ENCODE assay signal across 8 cellular contexts in the genomic region with DNA sequence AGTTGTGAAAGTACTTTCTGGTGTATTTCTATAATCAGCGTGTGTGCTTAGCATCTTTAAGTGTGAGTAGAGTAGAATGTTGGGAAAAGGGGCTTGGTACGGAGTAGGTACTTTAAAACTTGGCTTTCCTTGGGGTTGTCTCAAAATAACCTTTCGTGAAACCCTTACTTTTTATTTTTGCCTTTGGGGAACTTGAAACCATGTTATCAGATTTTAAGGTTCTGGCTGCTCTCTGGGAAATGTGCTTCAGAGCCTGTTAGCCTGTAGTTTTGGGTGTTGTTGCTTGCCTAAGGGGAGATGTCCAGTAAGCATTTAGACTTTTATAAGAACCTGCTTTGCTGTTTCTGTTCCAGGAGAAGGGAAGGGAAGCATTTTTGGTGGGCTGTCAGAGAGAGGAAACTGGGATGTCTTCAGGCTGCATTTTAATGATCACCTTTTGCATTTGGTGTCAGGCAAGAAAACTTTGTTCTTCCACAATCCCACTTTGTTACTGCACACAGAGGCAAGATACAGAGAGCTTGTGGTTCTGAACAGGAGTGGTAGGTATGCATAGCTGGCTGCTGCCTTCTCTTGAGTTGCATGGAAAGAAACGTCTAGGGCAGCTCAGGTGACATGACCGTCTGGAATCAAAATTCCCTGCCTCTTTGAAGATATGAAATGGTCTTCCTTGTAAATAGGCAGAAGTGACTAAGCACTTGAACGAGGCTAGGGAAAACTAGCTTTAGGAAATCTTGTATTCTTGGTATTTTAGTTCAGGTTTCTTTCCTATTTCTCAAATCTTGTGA. TPM values are rescaled to one million over a fixed set of nuclear protein-coding genes. Genes with fewer than 3 reads are reported as not detected.
A peak's percentile ranks its signal among the peaks of the same experiment; 100 is the strongest.
DNase-seq lines count a peak whose midpoint lies in the region; ATAC-seq and TF ChIP-seq lines count a peak whose summit lies in the region.

No MANE protein-coding gene starts in this region.

- no peak for TF ChIP-seq CTCF in mucosa of descending colon (IDR thresholded peaks at IDR 0.05)

- H3K9me3 ChIP-seq in ES-I3 (ENCODE audit: control insufficient read depth, insufficient read depth, low read length) (no peaks in the 10 kb centered on the region), neuron (ENCODE audit: low read length) (no peaks in the 10 kb centered on the region), mucosa of descending colon (no peaks in the 10 kb centered on the region)

- intact Hi-C loops in mucosa of descending colon (cut with DNase I, micrococcal nuclease) = no loop called here

- H2AFZ ChIP-seq in neuron (ENCODE audit: low read depth, low read length) = no peak overlapping the region

- DNase-seq in NAMALWA (ENCODE audit: low spot score) (peak; percentile 14), dermis blood vessel endothelial cell (peak; percentile 18), AG08395 (ENCODE audit: low spot score) (no peak), NCI-H748 (lab: John Stamatoyannopoulos, UW; ENCODE audit: unreplicated experiment) (no peak), mucosa of descending colon (no peak)

- H3K4me1 ChIP-seq in ES-I3 (ENCODE audit: insufficient read depth, low read length) (peaks cover 34% of the 10 kb centered on the region), neuron (ENCODE audit: insufficient read depth, low read length) (peaks cover 9% of the 10 kb centered on the region), mucosa of descending colon (ENCODE audit: low read depth) (peaks cover 15% of the 10 kb centered on the region)

- peak overlapping the region; percentile 69 for H3K9ac ChIP-seq in ES-I3 (ENCODE audit: low read depth, low read length)

- no peaks in the 10 kb centered on the region for H3K36me3 ChIP-seq in ES-I3 (ENCODE audit: insufficient read depth, low read length)
- no peaks in the 10 kb centered on the region for H3K36me3 ChIP-seq in neuron (ENCODE audit: insufficient read depth, low read length)
- no peaks in the 10 kb centered on the region for H3K36me3 ChIP-seq in mucosa of descending colon (ENCODE audit: low read depth)

- no peak for ATAC-seq in GM19351 (IDR thresholded peaks at IDR 0.05; ENCODE audit: unreplicated experiment)
- no peak for ATAC-seq in mucosa of descending colon

- no peaks in the 10 kb centered on the region for H3K27me3 ChIP-seq in neuron (ENCODE audit: insufficient read depth, low read length)

- peak overlapping the region; percentile 92 for H3K4me3 ChIP-seq in neuron (ENCODE audit: low read length)
- H3K4me3 ChIP-seq in mucosa of descending colon = no peak overlapping the region

RNA-seq across cellular contexts. Expression of gene RABEP1, which starts 1.6 kb away (rescaled TPM):
- total RNA-seq in dermis blood vessel endothelial cell = 53.9 and 72.3 TPM in 2 replicates
- total RNA-seq in mucosa of descending colon = 10 to 100 TPM; 24.9 to 53.4 (median 30.7) TPM

RNA-seq across cellular contexts. Expression of gene SCIMP, which starts 49.1 kb away (rescaled TPM):
- not detected in 2 replicates for total RNA-seq in dermis blood vessel endothelial cell
- total RNA-seq in mucosa of descending colon = 1 to 10 TPM; 1.1 to 3.0 (median 2.8) TPM

Comparison
In these comparisons a context has a peak if more than half of its experiments do, and no peak if none do; other contexts are left out.
1. DNase-seq: peak in NAMALWA (single experiment) and dermis blood vessel endothelial cell (single experiment); none in AG08395 (single experiment), NCI-H748 (single experiment) and mucosa of descending colon (0 of 3).